In the genomic region with DNA sequence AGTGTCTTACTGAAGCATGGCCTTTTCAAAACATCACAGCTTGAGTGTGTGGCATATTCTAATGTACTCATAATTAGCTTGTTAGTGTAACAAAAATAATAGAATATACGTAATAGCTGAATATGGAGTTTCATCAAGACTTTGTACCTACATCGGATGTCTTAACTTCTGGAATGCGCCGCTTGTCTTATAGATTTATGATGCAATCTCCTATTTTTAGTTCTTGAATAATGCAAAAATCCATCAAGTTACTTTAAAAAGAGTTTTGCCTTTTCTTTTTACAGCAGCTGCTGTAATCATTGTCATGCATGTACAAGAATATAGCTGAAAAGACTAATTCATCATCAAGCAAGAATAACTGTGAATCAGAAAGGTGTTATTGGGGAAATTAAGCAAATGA, we compare ENCODE assay signal across 11 cellular contexts.
"Had no signal": no experiment of that assay in that cellular context is flagged by ENCODE, and none has a peak within 500 bp of the region (broad histone marks: within the 10 kb centered on the region; RNA-seq: fewer than 3 reads in every experiment).

No MANE protein-coding gene starts in this region.

- FAIRE-seq: H1, H54 had no signal

- H3K4me1 ChIP-seq: HAP-1 had no signal

- H3K36me3 ChIP-seq: HAP-1 had no signal

- H3K27ac ChIP-seq: GM23248 had no signal

- DNase-seq: GM23248, GOT3, H7, H9, HCEC 1CT, HFFc6 had no signal

- H3K9me3 ChIP-seq: HAP-1 had no signal

- ATAC-seq: GM23338, HCT116 had no signal

- H3K9ac ChIP-seq: GM23248 had no signal

- H3K4me2 ChIP-seq: GM23338 had no signal

- H2AFZ ChIP-seq: GM23248, GM23338 had no signal

- H3K4me3 ChIP-seq: GM23248, GM23338, HAP-1 had no signal
